ENCODE assay signal across 13 cellular contexts in the genomic region with DNA sequence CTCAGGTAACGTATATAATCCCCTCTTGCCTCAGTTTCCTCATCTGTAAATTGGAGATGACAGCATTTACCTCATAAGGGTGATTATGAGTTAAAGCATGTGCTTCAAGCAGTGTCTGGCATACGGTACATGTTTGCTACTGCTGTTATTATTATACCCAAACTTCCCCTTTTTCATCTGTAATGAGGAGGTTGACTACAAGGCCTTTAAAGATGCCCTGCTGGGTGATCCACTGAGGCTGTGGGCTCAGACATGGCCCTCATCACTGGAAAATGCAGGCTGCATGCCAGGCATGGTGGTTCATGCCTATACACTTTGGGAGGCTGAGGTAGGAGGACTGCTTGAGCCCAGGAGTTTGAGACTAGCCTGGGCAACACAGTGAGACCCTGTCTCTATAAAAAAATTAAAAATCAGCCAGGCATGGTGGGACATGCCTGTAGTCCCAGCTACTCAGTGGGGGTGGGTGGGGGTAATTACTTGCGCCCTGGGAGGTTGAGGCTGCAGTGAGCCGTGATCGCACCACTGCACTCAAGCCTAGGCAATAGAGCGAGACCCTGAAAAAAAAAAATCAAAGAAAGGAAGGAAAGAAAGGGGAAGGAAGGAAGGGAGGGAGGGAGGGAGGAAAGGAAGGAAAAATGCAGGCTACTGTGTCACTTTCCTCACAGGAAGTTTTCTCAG. TPM values are rescaled to one million over a fixed set of nuclear protein-coding genes. Genes with fewer than 3 reads are reported as not detected.
A peak's percentile ranks its signal among the peaks of the same experiment; 100 is the strongest.
DNase-seq lines count a peak whose midpoint lies in the region; ATAC-seq lines count a peak whose summit lies in the region.
"Had no signal": no experiment of that assay in that cellular context is flagged by ENCODE, and none has a peak within 500 bp of the region (broad histone marks: within the 10 kb centered on the region; RNA-seq: fewer than 3 reads in every experiment).

No MANE protein-coding gene starts in this region.

- H3K4me1 Mint-ChIP-seq in activated naive CD4-positive, alpha-beta T cell treated with anti-CD3 and anti-CD28 coated beads, Interleukin-2, amount 50 U/mL, for 24 hours, result peaks cover 82% of the 10 kb centered on the region
- H3K4me1 Mint-ChIP-seq in T-helper 17 cell (peaks cover 59% of the 10 kb centered on the region), immature natural killer cell (peaks cover 69 to 70% of the 10 kb centered on the region in 2 donors)

- peaks cover 49% of the 10 kb centered on the region for H3K4me1 ChIP-seq in thymus (ENCODE audit: control insufficient read depth, insufficient read depth, low read length)

- H3K36me3 ChIP-seq in thymus (ENCODE audit: control insufficient read depth, insufficient read depth), result peaks cover 74% of the 10 kb centered on the region
- H3K36me3 ChIP-seq: BE2C had no signal

- 83% methylated on average over 6 of the region's 6 CpGs for WGBS in thymus

- H3K9me3 ChIP-seq in T-helper 17 cell (ENCODE audit: control insufficient read depth, low read length, poor library complexity, severe bottlenecking) (no peaks in the 10 kb centered on the region), thymus (ENCODE audit: control insufficient read depth) (no peaks in the 10 kb centered on the region)
- H3K9me3 ChIP-seq: BE2C had no signal

- H3K27me3 ChIP-seq in thymus (ENCODE audit: control insufficient read depth, insufficient read depth), result no peaks in the 10 kb centered on the region
- H3K27me3 ChIP-seq: BE2C had no signal

- H3K4me3 Mint-ChIP-seq in activated naive CD4-positive, alpha-beta T cell treated with anti-CD3 and anti-CD28 coated beads, Interleukin-2, amount 50 U/mL, for 24 hours, result peak overlapping the region; percentile 91
- peak overlapping the region; percentile 99 for H3K4me3 Mint-ChIP-seq in T-helper 17 cell
- peak overlapping the region; percentile 53 to 98 (median 67) for H3K4me3 Mint-ChIP-seq in immature natural killer cell

- DNase-seq in activated naive CD4-positive, alpha-beta T cell (lab: John Stamatoyannopoulos, UW), result no peak
- DNase-seq in T-helper 17 cell (no peak), immature natural killer cell (no peak), NCI-H1436 (lab: John Stamatoyannopoulos, UW) (no peak)
- no peak for DNase-seq in stimulated activated naive CD4-positive, alpha-beta T cell (lab: John Stamatoyannopoulos, UW)
- DNase-seq: BE2C; NCI-H510A treated with DMSO at 0.1 percent for 48 hours; stimulated activated naive CD4-positive, alpha-beta T cell treated with Interleukin-2 at 50 U/mL for 16 hours had no signal

- H3K27ac Mint-ChIP-seq in activated naive CD4-positive, alpha-beta T cell treated with anti-CD3 and anti-CD28 coated beads, Interleukin-2, amount 50 U/mL, for 24 hours, result peak overlapping the region; percentile 94
- H3K27ac Mint-ChIP-seq in T-helper 17 cell, result peak overlapping the region; percentile 100
- H3K27ac Mint-ChIP-seq in immature natural killer cell, result peak overlapping the region; percentile 99 to 100 (median 99)

- H3K36me3 Mint-ChIP-seq in activated naive CD4-positive, alpha-beta T cell treated with anti-CD3 and anti-CD28 coated beads, Interleukin-2, amount 50 U/mL, for 24 hours, result peaks cover 4% of the 10 kb centered on the region
- H3K36me3 Mint-ChIP-seq in T-helper 17 cell (ENCODE audit: low read depth), result peaks cover 14% of the 10 kb centered on the region
- peaks cover 7 to 37% (median 21%) of the 10 kb centered on the region in 3 donors for H3K36me3 Mint-ChIP-seq in immature natural killer cell

- peak overlapping the region; percentile 99 for H3K27ac ChIP-seq in thymus (ENCODE audit: low read depth)
- H3K27ac ChIP-seq: VCaP had no signal

- no peaks in the 10 kb centered on the region for H3K27me3 Mint-ChIP-seq in activated naive CD4-positive, alpha-beta T cell treated with anti-CD3 and anti-CD28 coated beads, Interleukin-2, amount 50 U/mL, for 24 hours
- H3K27me3 Mint-ChIP-seq in T-helper 17 cell, result no peaks in the 10 kb centered on the region
- H3K27me3 Mint-ChIP-seq in immature natural killer cell (ENCODE audit: low read depth in 3 of 3), result peaks cover 14 to 40% (median 19%) of the 10 kb centered on the region in 3 donors

- H3K4me3 ChIP-seq in thymus (ENCODE audit: low read length), result peak overlapping the region; percentile 100
- H3K4me3 ChIP-seq: lung had no signal

- ATAC-seq in T-helper 17 cell (no peak), GM18909 (IDR thresholded peaks at IDR 0.05; ENCODE audit: poor library complexity, unreplicated experiment) (no peak)

- no peaks in the 10 kb centered on the region for H3K9me3 Mint-ChIP-seq in activated naive CD4-positive, alpha-beta T cell treated with anti-CD3 and anti-CD28 coated beads, Interleukin-2, amount 50 U/mL, for 24 hours
- H3K9me3 Mint-ChIP-seq in immature natural killer cell, result no peaks in the 10 kb centered on the region

RNA-seq across cellular contexts. Expression of a gene that starts 4.3 kb away (rescaled TPM):
- 100 to 1,000 TPM; 388 to 426 TPM for total RNA-seq in T-helper 17 cell
- polyA plus RNA-seq in immature natural killer cell (100 to 1,000 TPM in 1 of 3 donors, 10 to 100 TPM in 2; 88.2 to 136 (median 98.1) TPM), thymus (182 TPM)

RNA-seq across cellular contexts. Expression of a gene that starts 58.2 kb away (rescaled TPM):
- total RNA-seq in T-helper 17 cell, result 10 to 100 TPM; 35.0 to 38.9 TPM
- polyA plus RNA-seq in immature natural killer cell, result 1 to 10 TPM; 4.5 to 9.1 (median 5.3) TPM
- polyA plus RNA-seq in thymus, result 33.4 TPM
